ENCODE assay signal across 1 cellular context in the genomic region with DNA sequence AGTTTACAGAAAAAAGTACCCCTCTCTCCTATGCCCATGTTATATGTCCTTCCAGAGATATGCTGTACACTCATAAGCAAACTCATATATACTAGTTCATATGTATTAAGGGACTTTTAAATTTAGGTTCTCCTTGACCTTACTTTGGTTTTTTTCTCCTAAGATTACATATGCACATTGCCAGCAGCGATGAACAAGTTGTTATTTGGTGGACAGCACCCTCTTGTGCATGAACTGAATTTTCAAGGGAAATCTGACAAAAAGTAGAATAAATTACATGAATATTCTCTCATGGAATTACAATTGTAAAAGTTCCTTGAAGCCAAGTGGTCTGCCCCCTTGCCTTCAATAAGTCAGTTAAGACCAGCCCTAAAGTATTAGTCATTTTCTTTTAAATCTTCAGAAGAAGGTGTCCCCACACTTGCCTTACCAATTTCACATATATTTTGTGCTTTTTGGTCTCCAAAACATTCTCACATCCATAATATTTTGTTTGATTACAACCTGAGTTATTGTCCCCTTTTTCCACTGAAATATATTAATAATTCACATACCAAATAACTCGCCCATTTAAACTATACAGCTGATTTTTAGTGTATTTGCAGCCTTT.
TF ChIP-seq lines count a peak whose summit lies in the region.

No MANE protein-coding gene starts in this region.

TF ChIP-seq in K562, 482 proteins besides CTCF, POLR2A, EP300 and RAD21 (continued from another document):
- TF ChIP-seq ZBTB33 (CRISPR knock-in tag; IDR thresholded peaks at IDR 0.05): no peak
